Comparison of ENCODE assay signal across 9 cellular contexts in genomic region chr5:103444333-103445038, GRCh38.
DNase-seq lines count a peak whose midpoint lies in the region; ATAC-seq and TF ChIP-seq lines count a peak whose summit lies in the region.
"Had no signal": no experiment of that assay in that cellular context is flagged by ENCODE, and none has a peak within 500 bp of the region (broad histone marks: within the 10 kb centered on the region; RNA-seq: fewer than 3 reads in every experiment).

No MANE protein-coding gene starts in this region.

- intact Hi-C loops in vagina (cut with DNase I): no loop called here

- H3K36me3 ChIP-seq in RWPE2 (ENCODE audit: low read depth) (no peaks in the 10 kb centered on the region), osteoblast (ENCODE audit: insufficient read depth, low read length) (no peaks in the 10 kb centered on the region), vagina (no peaks in the 10 kb centered on the region)
- H3K36me3 ChIP-seq: neutrophil had no signal

- H3K4me3 ChIP-seq in RWPE2 (ENCODE audit: severe bottlenecking) (no peak overlapping the region), osteoblast (ENCODE audit: insufficient read depth, low read length) (no peak overlapping the region), vagina (no peak overlapping the region)

- H2AFZ ChIP-seq in osteoblast (ENCODE audit: low read length): peak overlapping the region; percentile 72

- H3K4me2 ChIP-seq in osteoblast (ENCODE audit: insufficient read depth, low read length): peak overlapping the region; percentile 35

- H3K27ac ChIP-seq in RWPE2 (ENCODE audit: poor library complexity, severe bottlenecking) (peak overlapping the region; percentile 4), osteoblast (ENCODE audit: low read depth, low read length) (peak overlapping the region; percentile 16), vagina (no peak overlapping the region)
- H3K27ac ChIP-seq: HL-60, neutrophil had no signal

- no peaks in the 10 kb centered on the region for H4K20me1 ChIP-seq in osteoblast (ENCODE audit: insufficient read depth, low read length)

- H3K9me3 ChIP-seq in RWPE2 (ENCODE audit: severe bottlenecking): peaks cover 2% of the 10 kb centered on the region
- H3K9me3 ChIP-seq in osteoblast (ENCODE audit: low read depth, low read length): no peaks in the 10 kb centered on the region
- no peaks in the 10 kb centered on the region for H3K9me3 ChIP-seq in vagina
- H3K9me3 ChIP-seq: neutrophil had no signal

- no peak for TF ChIP-seq CTCF in RWPE2 (IDR thresholded peaks at IDR 0.05; ENCODE audit: poor library complexity, severe bottlenecking)
- TF ChIP-seq CTCF in osteoblast (IDR thresholded peaks at IDR 0.05; ENCODE audit: extremely low read depth, low read depth, low read length): no peak
- no peak for TF ChIP-seq CTCF in vagina (IDR thresholded peaks at IDR 0.05)

- H3K79me2 ChIP-seq in osteoblast (ENCODE audit: insufficient read depth, low read length): no peaks in the 10 kb centered on the region

- H3K4me1 ChIP-seq in RWPE2 (ENCODE audit: insufficient read depth, poor library complexity, severe bottlenecking) (peaks cover 9% of the 10 kb centered on the region), osteoblast (ENCODE audit: insufficient read depth, low read length) (peaks cover 25% of the 10 kb centered on the region), vagina (no peaks in the 10 kb centered on the region)

- TF ChIP-seq POLR2A in vagina (IDR thresholded peaks at IDR 0.05): no peak

- ATAC-seq in GM19035 (IDR thresholded peaks at IDR 0.05; ENCODE audit: unreplicated experiment): peak; percentile 79
- ATAC-seq in HG02943 (IDR thresholded peaks at IDR 0.05; ENCODE audit: low read depth, unreplicated experiment): peak; percentile 66
- ATAC-seq in RWPE2 (ENCODE audit: low read depth): peak; percentile 70
- ATAC-seq in HG03457 (IDR thresholded peaks at IDR 0.05; ENCODE audit: unreplicated experiment): no peak

- H3K27me3 ChIP-seq in RWPE2 (ENCODE audit: insufficient read depth, poor library complexity, severe bottlenecking) (no peaks in the 10 kb centered on the region), osteoblast (ENCODE audit: insufficient read depth, low read length) (no peaks in the 10 kb centered on the region), vagina (no peaks in the 10 kb centered on the region)
- H3K27me3 ChIP-seq: neutrophil had no signal

- DNase-seq in RWPE2 (ENCODE audit: low spot score) (no peak), osteoblast (ENCODE audit: insufficient read length, low spot score, missing footprints) (no peak), vagina (ENCODE audit: extremely low spot score in 2 of 2) (no peak), COR-L47 (lab: John Stamatoyannopoulos, UW) (no peak)
